In genomic region chr15:52527898-52528464, GRCh38 we compare ENCODE assay signal across 1 cellular context.
TF ChIP-seq lines count a peak whose summit lies in the region.

No MANE protein-coding gene starts in this region.

TF ChIP-seq in HCT116, 20 proteins besides CTCF, POLR2A, EP300 and RAD21 (continued from another document):
- TF ChIP-seq REST (IDR thresholded peaks at IDR 0.05; ENCODE audit: low read depth) (no peak), EZH2phosphoT487 (IDR thresholded peaks at IDR 0.05; ENCODE audit: borderline replicate concordance) (no peak), POLR2AphosphoS5 (IDR thresholded peaks at IDR 0.05; ENCODE audit: low read depth, low read length) (no peak)
